Comparison of ENCODE assay signal across 8 cellular contexts in the genomic region with DNA sequence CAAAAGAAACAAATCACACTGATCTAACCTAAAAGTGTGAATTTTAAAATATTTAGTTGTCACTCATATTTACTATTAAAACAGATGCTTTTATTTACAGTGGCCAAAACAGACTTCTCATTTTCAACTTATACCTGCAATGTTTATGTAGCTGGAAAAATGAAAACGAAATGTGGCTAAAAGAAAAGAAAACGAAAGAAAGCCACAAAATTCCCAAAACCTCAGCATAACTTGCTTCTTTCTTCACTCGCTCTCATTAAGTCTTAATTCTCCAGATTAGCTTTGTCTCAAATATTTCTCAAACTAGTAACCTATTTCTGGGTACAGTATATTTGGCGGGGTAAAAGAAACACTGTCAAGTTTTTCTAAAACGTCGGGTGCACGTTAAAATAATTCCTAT. TPM values are rescaled to one million over a fixed set of nuclear protein-coding genes. Genes with fewer than 3 reads are reported as not detected.
DNase-seq lines count a peak whose midpoint lies in the region; ATAC-seq, FAIRE-seq and TF ChIP-seq lines count a peak whose summit lies in the region.

No MANE protein-coding gene starts in this region.

- H3K4me1 ChIP-seq in HepG2 (ENCODE audit: insufficient read depth, low read length) (peaks cover 50% of the 10 kb centered on the region), testis (no peaks in the 10 kb centered on the region)

- CTCF ChIA-PET in activated CD4-positive, alpha-beta T cell treated with anti-CD3 and anti-CD28 coated beads, Interleukin-2, amount 10 ng/mL, durations not matched to agents 7 days and 5 days (lab: Charles Lee): interaction anchor here (0.9 to 1.5 kb wide), 2 partner anchors 21 to 97 kb away, joined by 3 read pairs; no protein-coding TSS in a partner anchor
- CTCF ChIA-PET in HepG2 (lab: Yijun Ruan, JAX; ENCODE audit: low intra/inter-chr PET ratio, low total read pairs): no interaction called here

- in situ Hi-C loops in HepG2 (cut with HindIII; ENCODE audit: extremely low pct_ligation_motif_present, low pct_unique_long_range_greater_than_20kb): loop anchor here (10.0 kb wide), 1 partner anchor 524 kb away; no protein-coding TSS in a partner anchor

- DNase-seq in activated CD4-positive, alpha-beta T cell treated with anti-CD3 and anti-CD28 coated beads, Interleukin-2, amount 10 ng/mL, durations not matched to agents 7 days and 5 days: no peak
- no peak for DNase-seq in activated CD4-positive, alpha-beta T cell treated with anti-CD3 and anti-CD28 coated beads for 48 hours
- DNase-seq in HepG2 (ENCODE audit: low spot score) (no peak), testis (no peak), NCI-H1417 (lab: John Stamatoyannopoulos, UW) (no peak)
- no peak for DNase-seq in effector CD8-positive, alpha-beta T cell (lab: John Stamatoyannopoulos, UW)
- DNase-seq in stimulated activated naive CD4-positive, alpha-beta T cell (lab: John Stamatoyannopoulos, UW): no peak

- TF ChIP-seq EP300 in HepG2 (IDR thresholded peaks at IDR 0.05; ENCODE audit: low read depth in 2 of 2, low read length in 2 of 2): no peak
- TF ChIP-seq EP300 in HepG2 (CRISPR knock-in tag; IDR thresholded peaks at IDR 0.05; ENCODE audit: borderline replicate concordance): no peak

- intact Hi-C loops in HepG2 (cut with micrococcal nuclease; ENCODE audit: unreplicated experiment) (loop anchor here (2.0 to 5.0 kb wide), 3 partner anchors 50 to 268 kb away; a partner anchor contains a TSS), testis (cut with DNase I; ENCODE audit: low total_unique reads) (loop anchor here (10.0 kb wide), 1 partner anchor 174 kb away; no protein-coding TSS in a partner anchor)

- no peaks in the 10 kb centered on the region for H3K36me3 ChIP-seq in HepG2 (replicated peaks in 1 of 2; ENCODE audit: control insufficient read depth in 1 of 2, insufficient read depth in 2 of 2, low read length in 2 of 2)
- no peaks in the 10 kb centered on the region for H3K36me3 ChIP-seq in testis (ENCODE audit: low read depth, missing control alignments)

- BruUV-seq in HepG2 (replicated peaks; lab: Mats Ljungman, UMichigan): TSS peak; percentile 74

- 2% methylated on average over 7 of the region's 7 CpGs for WGBS in HepG2 (ENCODE audit: low lambda C conversion rate)
- WGBS in testis, 2 donors: 0 to 1% methylated on average over 7 of the region's 7 CpGs

- no peak for ATAC-seq in HepG2

- peak overlapping the region; percentile 84 for H3K4me2 ChIP-seq in HepG2 (ENCODE audit: low read depth, low read length)

- peak overlapping the region; percentile 91 for H3K9ac ChIP-seq in HepG2 (ENCODE audit: insufficient read depth, low read depth, low read length)

- H3K27ac ChIP-seq in angular gyrus (ENCODE audit: low read depth, low read length) (peak overlapping the region; percentile 19), HepG2 (ENCODE audit: extremely low read length, insufficient read depth, low read length) (peak overlapping the region; percentile 86), testis (peak overlapping the region; percentile 83 to 84)

- H4K20me1 ChIP-seq in HepG2 (ENCODE audit: insufficient read depth, low read length): peaks cover 32% of the 10 kb centered on the region

- TF ChIP-seq CTCF in HepG2 (CRISPR knock-in tag; IDR thresholded peaks at IDR 0.05) (no peak), testis (IDR thresholded peaks at IDR 0.05) (no peak)

- POLR2A ChIA-PET in activated CD4-positive, alpha-beta T cell treated with anti-CD3 and anti-CD28 coated beads, Interleukin-2, amount 10 ng/mL, durations not matched to agents 7 days and 5 days (lab: Charles Lee): interaction anchor here (0.7 kb wide), 1 partner anchor 67 kb away, joined by 4 read pairs; no protein-coding TSS in a partner anchor
- POLR2A ChIA-PET in HepG2 (lab: Yijun Ruan, JAX): interaction anchor here (1.9 kb wide), 1 partner anchor 145 kb away, joined by 6 read pairs; a partner anchor contains a TSS

- H3K4me3 Mint-ChIP-seq in activated CD4-positive, alpha-beta T cell treated with anti-CD3 and anti-CD28 coated beads, Interleukin-2, amount 10 ng/mL, durations not matched to agents 7 days and 5 days: peak overlapping the region; percentile 99

- H3K27me3 ChIP-seq in HepG2 (ENCODE audit: control insufficient read depth in 1 of 2, insufficient read depth in 2 of 2, low read length in 2 of 2): no peaks in the 10 kb centered on the region
- no peaks in the 10 kb centered on the region for H3K27me3 ChIP-seq in testis

- FAIRE-seq in HepG2 (lab: Jason Lieb, UNC): no peak

- H3K27ac Mint-ChIP-seq in activated CD4-positive, alpha-beta T cell treated with anti-CD3 and anti-CD28 coated beads, Interleukin-2, amount 10 ng/mL, durations not matched to agents 7 days and 5 days: peak overlapping the region; percentile 99

- H3K4me3 ChIP-seq in HepG2 (replicated peaks in 1 of 3; ENCODE audit: insufficient read depth in 1 of 3, low read depth in 2 of 3, low read length in 3 of 3): peak overlapping the region; percentile 76 to 96 (median 83)
- H3K4me3 ChIP-seq in testis: peak overlapping the region; percentile 70 to 80

- TF ChIP-seq RAD21 in HepG2 (CRISPR knock-in tag; IDR thresholded peaks at IDR 0.05): no peak

- H3K9me3 Mint-ChIP-seq in activated CD4-positive, alpha-beta T cell treated with anti-CD3 and anti-CD28 coated beads, Interleukin-2, amount 10 ng/mL, durations not matched to agents 7 days and 5 days: no peaks in the 10 kb centered on the region

- no peak for TF ChIP-seq POLR2A in HepG2 (IDR thresholded peaks at IDR 0.05; ENCODE audit: insufficient read depth in 1 of 2, low read depth in 2 of 2, low read length in 2 of 2)
- no peak for TF ChIP-seq POLR2A in testis (IDR thresholded peaks at IDR 0.05)

- H3K36me3 Mint-ChIP-seq in activated CD4-positive, alpha-beta T cell treated with anti-CD3 and anti-CD28 coated beads, Interleukin-2, amount 10 ng/mL, durations not matched to agents 7 days and 5 days (ENCODE audit: low read depth): peaks cover 32% of the 10 kb centered on the region

- H3K79me2 ChIP-seq in HepG2 (ENCODE audit: insufficient read depth, low read length): peaks cover 60% of the 10 kb centered on the region

- H3K4me1 Mint-ChIP-seq in activated CD4-positive, alpha-beta T cell treated with anti-CD3 and anti-CD28 coated beads, Interleukin-2, amount 10 ng/mL, durations not matched to agents 7 days and 5 days: peaks cover 47% of the 10 kb centered on the region

- H3K9me3 ChIP-seq in HepG2 (ENCODE audit: low read length): no peaks in the 10 kb centered on the region
- H3K9me3 ChIP-seq in testis: no peaks in the 10 kb centered on the region

- H2AFZ ChIP-seq in HepG2 (ENCODE audit: low read length): no peak overlapping the region

- H3K27me3 Mint-ChIP-seq in activated CD4-positive, alpha-beta T cell treated with anti-CD3 and anti-CD28 coated beads, Interleukin-2, amount 10 ng/mL, durations not matched to agents 7 days and 5 days: no peaks in the 10 kb centered on the region

TF ChIP-seq in HepG2, 621 proteins besides CTCF, POLR2A, EP300 and RAD21:
- 0 out of 2 replicates have a peak, but pooled peaks have one; percentile 7 for TF ChIP-seq SAP130 (CRISPR knock-in tag; IDR thresholded peaks at IDR 0.05; ENCODE audit: low read depth)
- TF ChIP-seq ZNF383 (CRISPR knock-in tag; IDR thresholded peaks at IDR 0.05; ENCODE audit: borderline replicate concordance): no peak
- TF ChIP-seq ZNF570 (CRISPR knock-in tag; IDR thresholded peaks at IDR 0.05; ENCODE audit: borderline replicate concordance): 0 out of 2 replicates have a peak, but pooled peaks have one; percentile 3
- TF ChIP-seq ZBTB42 (CRISPR knock-in tag; IDR thresholded peaks at IDR 0.05): 0 out of 2 replicates have a peak, but pooled peaks have one; percentile 13

RNA-seq across cellular contexts. Expression of a gene that starts 0.7 kb away (rescaled TPM):
- total RNA-seq in activated CD4-positive, alpha-beta T cell treated with anti-CD3 and anti-CD28 coated beads, Interleukin-2, amount 10 ng/mL, durations not matched to agents 7 days and 5 days: 10 to 100 TPM; 25.3 to 29.2 TPM
- total RNA-seq in HepG2 (2016; rRNA removed; fragmentation: Illumina TruSeq; extraction: Trizol) (43.6 and 53.0 TPM in 2 replicates), testis (10 to 100 TPM; 31.0 to 46.6 TPM)
- 7.4 and 8.8 TPM in 2 replicates for total RNA-seq in HepG2 (2016; cell fraction: cytosol; rRNA removed; fragmentation: Illumina TruSeq; extraction: Trizol; ENCODE audit: low read depth)
- 43.7 and 51.2 TPM in 2 replicates for total RNA-seq in HepG2 (2016; cell fraction: insoluble cytoplasmic fraction; rRNA removed; fragmentation: Illumina TruSeq; extraction: Trizol)
- total RNA-seq in HepG2 (2016; cell fraction: membrane; rRNA removed; fragmentation: Illumina TruSeq; extraction: Trizol): 10.1 and 11.1 TPM in 2 replicates
- total RNA-seq in HepG2 (2016; cell fraction: nucleus; rRNA removed; fragmentation: Illumina TruSeq; extraction: Trizol): 71.1 and 72.8 TPM in 2 replicates
- polyA plus RNA-seq in HepG2 (2011; rRNA removed) (16.8 and 21.5 TPM in 2 replicates), testis (ENCODE audit: insufficient read depth, low read depth, low replicate concordance) (46.4 TPM)
- polyA plus RNA-seq in HepG2 (2011; cell fraction: cytosol; rRNA removed): 8.6 and 13.6 TPM in 2 replicates
- 17.7 and 23.0 TPM in 2 replicates for polyA plus RNA-seq in HepG2 (2011; cell fraction: nucleus; rRNA removed)
- polyA plus RNA-seq in HepG2 (2012): 27.3 and 36.2 TPM in 2 replicates
- polyA plus RNA-seq in HepG2 (2016; cell fraction: cytosol; fragmentation: Illumina TruSeq; extraction: Trizol; ENCODE audit: low read depth): 3.0 and 3.5 TPM in 2 replicates
- polyA plus RNA-seq in HepG2 (2016; cell fraction: insoluble cytoplasmic fraction; fragmentation: Illumina TruSeq; extraction: Trizol; ENCODE audit: low read depth): 49.9 and 56.7 TPM in 2 replicates
- polyA plus RNA-seq in HepG2 (2016; cell fraction: membrane; fragmentation: Illumina TruSeq; extraction: Trizol; ENCODE audit: low read depth): 6.4 and 6.9 TPM in 2 replicates
- polyA plus RNA-seq in HepG2 (2016; cell fraction: nucleus; fragmentation: Illumina TruSeq; extraction: Trizol; ENCODE audit: insufficient read depth, low read depth): 52.1 and 58.8 TPM in 2 replicates
- polyA minus RNA-seq in HepG2 (2011; rRNA and poly(A)+ RNA removed; ENCODE audit: low replicate concordance): 33.2 and 45.3 TPM in 2 replicates
- polyA minus RNA-seq in HepG2 (2011; cell fraction: cytosol; rRNA and poly(A)+ RNA removed): 12.4 and 13.6 TPM in 2 replicates
- polyA minus RNA-seq in HepG2 (2011; cell fraction: nucleus; rRNA and poly(A)+ RNA removed): 158 and 171 TPM in 2 replicates

Comparison
In these comparisons a context has a peak if more than half of its experiments do, and no peak if none do; other contexts are left out.
1. H3K27ac ChIP-seq: peak in every context shown above with its lines; median percentile 86 in HepG2; 84 in testis; 19 in angular gyrus.